ENCODE assay signal across 23 cellular contexts in the genomic region with DNA sequence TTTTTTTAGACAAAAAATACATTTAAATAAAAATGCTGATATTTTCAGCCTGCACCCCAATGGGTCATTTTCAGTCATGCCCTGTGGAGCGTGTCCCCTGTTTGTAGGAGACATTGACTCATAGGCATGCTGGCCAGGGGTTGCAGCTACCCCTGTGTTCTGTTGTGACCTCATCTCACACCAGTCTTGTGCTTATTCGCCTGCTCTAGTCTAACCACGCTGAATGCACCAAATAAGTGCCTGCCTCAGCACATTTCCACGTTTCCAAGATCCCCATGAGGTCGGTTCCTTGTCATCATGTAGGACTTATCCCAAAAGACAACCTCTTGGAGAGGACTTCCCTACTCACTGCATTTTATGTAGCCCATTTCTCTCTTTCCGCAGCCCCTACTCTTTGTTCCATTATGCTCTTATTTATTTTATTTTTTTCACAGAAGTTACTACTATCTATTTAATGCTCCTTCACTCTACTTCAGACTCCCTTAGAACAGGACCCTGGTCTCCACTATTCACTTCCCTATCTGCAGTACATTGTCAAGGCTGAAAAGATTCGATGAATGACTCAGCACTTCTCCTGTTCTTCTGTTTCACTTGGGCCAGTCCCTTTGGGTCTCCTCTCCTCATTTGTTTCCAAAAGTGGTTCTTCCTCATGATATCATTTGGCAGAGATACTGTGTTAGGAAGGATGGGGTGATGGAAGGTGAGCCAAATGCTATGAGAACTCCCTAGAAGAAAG.
DNase-seq lines count a peak whose midpoint lies in the region; ATAC-seq, FAIRE-seq and TF ChIP-seq lines count a peak whose summit lies in the region.
"Had no signal": no experiment of that assay in that cellular context is flagged by ENCODE, and none has a peak within 500 bp of the region (broad histone marks: within the 10 kb centered on the region; RNA-seq: fewer than 3 reads in every experiment).

No MANE protein-coding gene starts in this region.

- BruUV-seq in K562 (replicated peaks; lab: Mats Ljungman, UMichigan), result no TSS peak

- no peak overlapping the region for H3K4me3 Mint-ChIP-seq in naive thymus-derived CD8-positive, alpha-beta T cell
- H3K4me3 Mint-ChIP-seq: activated naive CD8-positive, alpha-beta T cell treated with anti-CD3 and anti-CD28 coated beads, Interleukin-2, amount 50 U/mL, for 24 hours; CD4-positive, alpha-beta memory T cell; endodermal cell; stimulated activated memory B cell treated with anti-CD40 and anti-IgM and Interleukin-4, amounts not matched to agents 10 μg/mL and 1 μg/mL and 100 μg/mL, for 72 hours had no signal

- H3K4me2 ChIP-seq in K562 (ENCODE audit: insufficient read depth, low read length), result no peak overlapping the region

- H3K27me3 ChIP-seq in K562 (ENCODE audit: control insufficient read depth in 2 of 2, insufficient read depth in 2 of 2, low read length in 2 of 2) (no peaks in the 10 kb centered on the region), upper lobe of right lung (no peaks in the 10 kb centered on the region), prostate gland (replicated peaks; ENCODE audit: insufficient read depth) (no peaks in the 10 kb centered on the region)
- H3K27me3 ChIP-seq: brain microvascular endothelial cell, heart left ventricle, Peyer's patch, right atrium auricular region, thyroid gland had no signal

- WGBS in K562 (ENCODE audit: insufficient coverage, low coverage, missing lambda C conversion rate), result under 1% methylated on average over 7 of the region's 7 CpGs
- WGBS in prostate gland, result 85% methylated on average over 7 of the region's 7 CpGs

- H3K9me3 Mint-ChIP-seq in naive thymus-derived CD8-positive, alpha-beta T cell, result peaks cover 0 to 3% (median 0%) of the 10 kb centered on the region in 9 donors
- H3K9me3 Mint-ChIP-seq: activated naive CD8-positive, alpha-beta T cell treated with anti-CD3 and anti-CD28 coated beads, Interleukin-2, amount 50 U/mL, for 24 hours; activated T-helper 2 cell treated with anti-CD3 and anti-CD28 coated beads, Interferon-gamma antibody, Interleukin-2, Interleukin-4, amounts not matched to agents 10 μg/mL and 5 μg/mL and 100 μg/mL, durations not matched to agents 14 hours and 24 hours and 36 hours; stimulated activated memory B cell treated with anti-CD40 and anti-IgM and Interleukin-4, amounts not matched to agents 10 μg/mL and 1 μg/mL and 100 μg/mL, for 72 hours had no signal

- TF ChIP-seq POLR2A in GM12892 (IDR thresholded peaks at IDR 0.05; ENCODE audit: low read depth, low read length) (no peak), K562 (conservative IDR thresholded peaks at IDR 0.05) (no peak), prostate gland (IDR thresholded peaks at IDR 0.05) (no peak)

- CTCF ChIA-PET in K562 (lab: Yijun Ruan, JAX; ENCODE audit: low intra/inter-chr PET ratio), result no interaction called here

- TF ChIP-seq CTCF in K562 (IDR thresholded peaks at IDR 0.05 in 2 of 3, conservative IDR thresholded peaks at IDR 0.05 in 1 of 3; ENCODE audit: insufficient read depth in 2 of 3, low read depth in 1 of 3, low read length in 3 of 3), result no peak
- no peak for TF ChIP-seq CTCF in upper lobe of right lung (IDR thresholded peaks at IDR 0.05)
- TF ChIP-seq CTCF in prostate gland (IDR thresholded peaks at IDR 0.05), result no peak

- H3K27ac Mint-ChIP-seq in naive thymus-derived CD8-positive, alpha-beta T cell, result no peak overlapping the region
- H3K27ac Mint-ChIP-seq: activated naive CD8-positive, alpha-beta T cell treated with anti-CD3 and anti-CD28 coated beads, Interleukin-2, amount 50 U/mL, for 24 hours; activated T-helper 2 cell treated with anti-CD3 and anti-CD28 coated beads, Interferon-gamma antibody, Interleukin-2, Interleukin-4, amounts not matched to agents 10 μg/mL and 5 μg/mL and 100 μg/mL, durations not matched to agents 14 hours and 24 hours and 36 hours; CD4-positive, alpha-beta memory T cell; endodermal cell; stimulated activated memory B cell treated with anti-CD40 and anti-IgM and Interleukin-4, amounts not matched to agents 10 μg/mL and 1 μg/mL and 100 μg/mL, for 72 hours had no signal

- H3K27ac ChIP-seq in K562 (ENCODE audit: extremely low read depth, low read depth, low read length) (no peak overlapping the region), upper lobe of right lung (no peak overlapping the region), prostate gland (no peak overlapping the region)
- H3K27ac ChIP-seq: brain microvascular endothelial cell, heart left ventricle, lower lobe of right lung, Peyer's patch, right atrium auricular region, SK-N-MC, thyroid gland had no signal

- DNase-seq in GM12892 (ENCODE audit: insufficient read length) (no peak), K562 (ENCODE audit: extremely low read depth in 1 of 4, low spot score in 3 of 4) (peak in 1 of 4 experiments; percentile 2), hepatic stellate cell (ENCODE audit: low spot score) (no peak), upper lobe of right lung (no peak), prostate gland (ENCODE audit: low spot score) (no peak)
- no peak for DNase-seq in naive thymus-derived CD8-positive, alpha-beta T cell
- DNase-seq: activated naive CD8-positive, alpha-beta T cell treated with anti-CD3 and anti-CD28 coated beads, Interleukin-2, amount 50 U/mL, for 24 hours; brain microvascular endothelial cell; CD4-positive, alpha-beta memory T cell; endodermal cell; heart left ventricle; lower lobe of right lung; NCI-H774; Peyer's patch; T1000; thyroid gland had no signal

- in situ Hi-C loops in K562 (cut with MboI), result no loop called here

- H3K4me1 Mint-ChIP-seq in naive thymus-derived CD8-positive, alpha-beta T cell, result peaks cover 0 to 7% (median 2%) of the 10 kb centered on the region in 4 donors
- H3K4me1 Mint-ChIP-seq: CD4-positive, alpha-beta memory T cell; endodermal cell; stimulated activated memory B cell treated with anti-CD40 and anti-IgM and Interleukin-4, amounts not matched to agents 10 μg/mL and 1 μg/mL and 100 μg/mL, for 72 hours had no signal

- no peaks in the 10 kb centered on the region for H3K27me3 Mint-ChIP-seq in naive thymus-derived CD8-positive, alpha-beta T cell
- H3K27me3 Mint-ChIP-seq: activated naive CD8-positive, alpha-beta T cell treated with anti-CD3 and anti-CD28 coated beads, Interleukin-2, amount 50 U/mL, for 24 hours had no signal

- H3K36me3 ChIP-seq in K562 (ENCODE audit: control insufficient read depth, insufficient read depth, low read length) (no peaks in the 10 kb centered on the region), upper lobe of right lung (no peaks in the 10 kb centered on the region), prostate gland (no peaks in the 10 kb centered on the region)
- H3K36me3 ChIP-seq: brain microvascular endothelial cell, heart left ventricle, lower lobe of right lung, Peyer's patch, right atrium auricular region, thyroid gland had no signal

- H3K9ac ChIP-seq in K562 (ENCODE audit: insufficient read depth in 1 of 2, low read depth in 2 of 2, low read length in 2 of 2), result no peak overlapping the region

- H3K4me3 ChIP-seq in K562, result no peak overlapping the region
- H3K4me3 ChIP-seq in upper lobe of right lung, result no peak overlapping the region
- H3K4me3 ChIP-seq in prostate gland, result no peak overlapping the region
- H3K4me3 ChIP-seq: heart left ventricle, lower lobe of right lung, Peyer's patch, right atrium auricular region, SK-N-MC, thyroid gland had no signal

- H3K36me3 Mint-ChIP-seq in naive thymus-derived CD8-positive, alpha-beta T cell, result no peaks in the 10 kb centered on the region
- H3K36me3 Mint-ChIP-seq: CD4-positive, alpha-beta memory T cell; stimulated activated memory B cell treated with anti-CD40 and anti-IgM and Interleukin-4, amounts not matched to agents 10 μg/mL and 1 μg/mL and 100 μg/mL, for 72 hours had no signal

- FAIRE-seq in GM12892 (lab: Jason Lieb, UNC), result peak; percentile 65
- FAIRE-seq in K562 (lab: Jason Lieb, UNC), result no peak

- ATAC-seq in GM21390 (IDR thresholded peaks at IDR 0.05; ENCODE audit: unreplicated experiment), result peak; percentile 63
- ATAC-seq in HG03378 (IDR thresholded peaks at IDR 0.05; ENCODE audit: unreplicated experiment), result peak; percentile 46
- ATAC-seq in K562, result no peak
- no peak for ATAC-seq in upper lobe of right lung
- ATAC-seq in naive thymus-derived CD8-positive, alpha-beta T cell, result no peak
- ATAC-seq: activated CD4-positive, CD25-positive, alpha-beta regulatory T cell treated with anti-CD3 and anti-CD28 coated beads, Interleukin-2, amount 50 U/mL, for 24 hours; activated naive CD8-positive, alpha-beta T cell treated with anti-CD3 and anti-CD28 coated beads, Interleukin-2, amount 50 U/mL, for 24 hours; heart left ventricle; lower lobe of right lung; stimulated activated memory B cell treated with anti-CD40 and anti-IgM and Interleukin-4, amounts not matched to agents 10 μg/mL and 1 μg/mL and 100 μg/mL, for 72 hours had no signal

- H3K79me2 ChIP-seq in K562 (ENCODE audit: control insufficient read depth, insufficient read depth, low read length), result no peaks in the 10 kb centered on the region

- intact Hi-C loops in K562 (cut with micrococcal nuclease), result no loop called here
- intact Hi-C loops in upper lobe of right lung (cut with DNase I), result no loop called here
- intact Hi-C loops in prostate gland (cut with DNase I), result no loop called here

- H3K4me1 ChIP-seq in K562 (replicated peaks in 1 of 2; ENCODE audit: control insufficient read depth in 2 of 2, insufficient read depth in 2 of 2, low read length in 2 of 2) (no peaks in the 10 kb centered on the region), upper lobe of right lung (no peaks in the 10 kb centered on the region), prostate gland (replicated peaks) (no peaks in the 10 kb centered on the region)
- H3K4me1 ChIP-seq: heart left ventricle, lower lobe of right lung, Peyer's patch, right atrium auricular region, thyroid gland had no signal

- no peaks in the 10 kb centered on the region for H3K9me3 ChIP-seq in K562 (replicated peaks; ENCODE audit: control insufficient read depth, insufficient read depth, low read depth, low read length)
- H3K9me3 ChIP-seq in upper lobe of right lung, result no peaks in the 10 kb centered on the region
- no peaks in the 10 kb centered on the region for H3K9me3 ChIP-seq in prostate gland
- H3K9me3 ChIP-seq: heart left ventricle, lower lobe of right lung, Peyer's patch, right atrium auricular region, thyroid gland had no signal

- no peaks in the 10 kb centered on the region for H4K20me1 ChIP-seq in K562 (replicated peaks; ENCODE audit: control insufficient read depth, insufficient read depth, low read length)

- H3K9me1 ChIP-seq in K562 (ENCODE audit: control insufficient read depth, insufficient read depth, low read length), result no peaks in the 10 kb centered on the region

- H2AFZ ChIP-seq in K562 (ENCODE audit: low read depth, low read length), result no peak overlapping the region

- no peak for TF ChIP-seq EP300 in K562 (IDR thresholded peaks at IDR 0.05; ENCODE audit: low read length)

- POLR2A ChIA-PET in K562 (lab: Yijun Ruan, JAX), result no interaction called here
- POLR2A ChIA-PET in naive thymus-derived CD8-positive, alpha-beta T cell (lab: Charles Lee), result no interaction called here

- no peak for TF ChIP-seq RAD21 in K562 (CRISPR knock-in tag; conservative IDR thresholded peaks at IDR 0.05 in 1 of 2, IDR thresholded peaks at IDR 0.05 in 1 of 2)

TF ChIP-seq in K562, 482 proteins besides CTCF, POLR2A, EP300 and RAD21 (continues in another document):
- TF ChIP-seq MAFK (IDR thresholded peaks at IDR 0.05; ENCODE audit: low read length) (peak; percentile 19; the same call in 1 of the 2 replicates), MAFG (tag; conservative IDR thresholded peaks at IDR 0.05) (peak; percentile 72)

Comparison
In these comparisons a context has a peak if more than half of its experiments do, and no peak if none do; other contexts are left out.
1. ATAC-seq: peak in GM21390 (single experiment) and HG03378 (single experiment); none in K562 (single experiment), upper lobe of right lung (single experiment) and naive thymus-derived CD8-positive, alpha-beta T cell (0 of 2).